In the genomic region with DNA sequence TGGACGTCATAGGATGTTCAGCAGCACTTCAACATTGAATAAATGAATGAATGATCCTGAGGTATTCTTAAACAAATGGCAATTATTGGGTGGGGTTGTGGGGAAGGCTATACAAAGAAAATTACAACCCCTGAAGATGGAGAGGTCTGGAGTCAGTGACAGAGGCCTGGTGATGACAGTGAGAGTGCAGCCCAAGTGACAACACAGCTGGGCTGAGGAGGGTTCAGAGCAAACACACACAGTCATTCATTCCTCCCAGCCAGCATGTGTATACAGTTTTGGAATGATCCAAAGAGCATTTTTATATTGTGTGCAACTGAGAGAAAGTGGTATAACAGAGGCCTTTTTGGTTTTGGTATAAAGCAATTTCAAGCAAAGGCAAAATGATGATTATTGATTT, we compare ENCODE assay signal across 25 cellular contexts.
"Had no signal": no experiment of that assay in that cellular context is flagged by ENCODE, and none has a peak within 500 bp of the region (broad histone marks: within the 10 kb centered on the region; RNA-seq: fewer than 3 reads in every experiment).

No MANE protein-coding gene starts in this region.

- H3K4me3 ChIP-seq: colonic mucosa, gastrocnemius medialis, hepatocyte, ovary, right lobe of liver, stomach, suprapubic skin, tibial artery, upper lobe of right lung had no signal

- H3K27me3 ChIP-seq: colonic mucosa, gastrocnemius medialis, hepatocyte, ovary, right lobe of liver, stomach, suprapubic skin, tibial artery, upper lobe of right lung had no signal

- H3K27ac Mint-ChIP-seq: progenitor cell of endocrine pancreas; T-helper 1 cell treated with Interleukin-12 subunit alpha and Interleukin-12 subunit beta and Interleukin-4 antibody, amounts not matched to agents 30 μg/mL and 1 μg/mL, for 36 hours had no signal

- H3K36me3 Mint-ChIP-seq: WTC11 had no signal

- H3K27me3 Mint-ChIP-seq: progenitor cell of endocrine pancreas had no signal

- H3K9me3 ChIP-seq: colonic mucosa, gastrocnemius medialis, ovary, right lobe of liver, stomach, suprapubic skin, tibial artery, upper lobe of right lung had no signal

- DNase-seq: activated CD4-positive, alpha-beta T cell treated with anti-CD3 and anti-CD28 coated beads for 1 hour; activated CD4-positive, alpha-beta T cell treated with anti-CD3 and anti-CD28 coated beads, Interleukin-2, amount 50 U/mL, for 1 hour; activated effector memory CD4-positive, alpha-beta T cell treated with Interleukin-2 at 50 U/mL for 16 hours; activated naive CD4-positive, alpha-beta T cell treated with Interleukin-2 at 50 U/mL for 16 hours; anterior cingulate cortex; colonic mucosa; effector CD8-positive, alpha-beta T cell; erythroblast; gastrocnemius medialis; left cardiac atrium; left ventricle myocardium superior; ovary; right lobe of liver; stimulated activated CD4-positive, alpha-beta T cell treated with anti-CD3 and anti-CD28 coated beads, Interleukin-12 subunit alpha, Interleukin-12 subunit beta, amount 100 ng/mL, for 4 hours; stimulated activated CD4-positive, alpha-beta T cell treated with anti-CD3 and anti-CD28 coated beads, Interleukin-4, amount 100 ng/mL, for 1 hour; stomach; SW 1271; tibial artery; upper lobe of right lung had no signal

- H3K4me2 ChIP-seq: hepatocyte had no signal

- H3K4me1 ChIP-seq: colonic mucosa, gastrocnemius medialis, right lobe of liver, suprapubic skin, tibial artery, upper lobe of right lung had no signal

- FAIRE-seq: keratinocyte had no signal

- H3K4me3 Mint-ChIP-seq: T-helper 1 cell treated with Interleukin-12 subunit alpha and Interleukin-12 subunit beta and Interleukin-4 antibody, amounts not matched to agents 30 μg/mL and 1 μg/mL, for 36 hours; WTC11 had no signal

- H3K9me3 Mint-ChIP-seq: WTC11 had no signal

- ATAC-seq: gastrocnemius medialis, left cardiac atrium, left ventricle myocardium superior, right lobe of liver, upper lobe of right lung, WTC11 had no signal

- H2AFZ ChIP-seq: hepatocyte had no signal

- H3K27ac ChIP-seq: colonic mucosa, gastrocnemius medialis, hepatocyte, ovary, right lobe of liver, stomach, suprapubic skin, tibial artery, upper lobe of right lung had no signal

- H3K36me3 ChIP-seq: colonic mucosa, gastrocnemius medialis, ovary, right lobe of liver, stomach, suprapubic skin, tibial artery, upper lobe of right lung had no signal
